12 cellular contexts compared by ENCODE assay signal in genomic region chr4:1928356-1929235, GRCh38. TPM values are rescaled to one million over a fixed set of nuclear protein-coding genes. Genes with fewer than 3 reads are reported as not detected.
DNase-seq lines count a peak whose midpoint lies in the region; ATAC-seq and TF ChIP-seq lines count a peak whose summit lies in the region.
"Had no signal": no experiment of that assay in that cellular context is flagged by ENCODE, and none has a peak within 500 bp of the region (broad histone marks: within the 10 kb centered on the region; RNA-seq: fewer than 3 reads in every experiment).

No MANE protein-coding gene starts in this region.

- peak; percentile 9 for DNase-seq in EH (ENCODE audit: low read depth)
- peak; percentile 16 for DNase-seq in M059J (ENCODE audit: low read depth)
- DNase-seq in activated T-helper 2 cell treated with anti-CD3 and anti-CD28 coated beads, Interferon-gamma antibody, Interleukin-2, Interleukin-4, amounts not matched to agents 10 μg/mL and 5 μg/mL and 100 μg/mL, durations not matched to agents 14 hours and 24 hours and 36 hours (ENCODE audit: low spot score), result no peak
- peak; percentile 24 for DNase-seq in myocyte (ENCODE audit: low read depth)
- DNase-seq in stomach, result no peak
- DNase-seq in stimulated activated CD4-positive, alpha-beta T cell treated with anti-CD3 and anti-CD28 coated beads, Interleukin-4, amount 100 ng/mL, for 1 hour, result no peak
- DNase-seq in stimulated activated naive CD4-positive, alpha-beta T cell treated with Interleukin-2 at 50 U/mL for 16 hours (lab: John Stamatoyannopoulos, UW), result no peak
- DNase-seq: C1 segment of cervical spinal cord, NCI-H187, pancreas, T-helper 1 cell had no signal

- ATAC-seq in HG03039 (IDR thresholded peaks at IDR 0.05; ENCODE audit: unreplicated experiment), result no peak
- ATAC-seq: pancreas had no signal

- H3K4me1 Mint-ChIP-seq in activated T-helper 2 cell treated with anti-CD3 and anti-CD28 coated beads, Interferon-gamma antibody, Interleukin-2, Interleukin-4, amounts not matched to agents 10 μg/mL and 5 μg/mL and 100 μg/mL, durations not matched to agents 14 hours and 24 hours and 36 hours (ENCODE audit: low read depth), result peaks cover 5% of the 10 kb centered on the region

- TF ChIP-seq POLR2A in stomach (IDR thresholded peaks at IDR 0.05), result no peak

- H3K27me3 ChIP-seq in stomach, result no peaks in the 10 kb centered on the region
- H3K27me3 ChIP-seq: pancreas had no signal

- H3K27ac ChIP-seq in stomach, result no peak overlapping the region
- H3K27ac ChIP-seq: pancreas had no signal

- no peaks in the 10 kb centered on the region for H3K27me3 Mint-ChIP-seq in activated T-helper 2 cell treated with anti-CD3 and anti-CD28 coated beads, Interferon-gamma antibody, Interleukin-2, Interleukin-4, amounts not matched to agents 10 μg/mL and 5 μg/mL and 100 μg/mL, durations not matched to agents 14 hours and 24 hours and 36 hours (ENCODE audit: low read depth)

- TF ChIP-seq CTCF in stomach (IDR thresholded peaks at IDR 0.05), result no peak

- H3K9me3 ChIP-seq in stomach, result no peaks in the 10 kb centered on the region
- H3K9me3 ChIP-seq: pancreas had no signal

- H3K4me1 ChIP-seq in stomach, result peaks cover 0 to 10% (median 0%) of the 10 kb centered on the region in 4 donors

- H3K27ac Mint-ChIP-seq in activated T-helper 2 cell treated with anti-CD3 and anti-CD28 coated beads, Interferon-gamma antibody, Interleukin-2, Interleukin-4, amounts not matched to agents 10 μg/mL and 5 μg/mL and 100 μg/mL, durations not matched to agents 14 hours and 24 hours and 36 hours, result peak overlapping the region; percentile 42

- intact Hi-C loops in activated T-helper 2 cell treated with anti-CD3 and anti-CD28 coated beads, Interferon-gamma antibody, Interleukin-2, Interleukin-4, amounts not matched to agents 10 μg/mL and 5 μg/mL and 100 μg/mL, durations not matched to agents 14 hours and 24 hours and 36 hours (cut with micrococcal nuclease), result no loop called here
- intact Hi-C loops in stomach (cut with DNase I; ENCODE audit: low total_unique reads), result no loop called here

- TF ChIP-seq EP300 in stomach (IDR thresholded peaks at IDR 0.05), result no peak

- H3K9me3 Mint-ChIP-seq in activated T-helper 2 cell treated with anti-CD3 and anti-CD28 coated beads, Interferon-gamma antibody, Interleukin-2, Interleukin-4, amounts not matched to agents 10 μg/mL and 5 μg/mL and 100 μg/mL, durations not matched to agents 14 hours and 24 hours and 36 hours, result no peaks in the 10 kb centered on the region

- H3K36me3 Mint-ChIP-seq in activated T-helper 2 cell treated with anti-CD3 and anti-CD28 coated beads, Interferon-gamma antibody, Interleukin-2, Interleukin-4, amounts not matched to agents 10 μg/mL and 5 μg/mL and 100 μg/mL, durations not matched to agents 14 hours and 24 hours and 36 hours (ENCODE audit: low read depth), result peaks cover 59% of the 10 kb centered on the region

- 89 to 94% (median 91%) methylated on average over 13 of the region's 13 CpGs for WGBS in stomach, 5 donors

- H3K4me3 Mint-ChIP-seq in activated T-helper 2 cell treated with anti-CD3 and anti-CD28 coated beads, Interferon-gamma antibody, Interleukin-2, Interleukin-4, amounts not matched to agents 10 μg/mL and 5 μg/mL and 100 μg/mL, durations not matched to agents 14 hours and 24 hours and 36 hours (ENCODE audit: low read depth), result no peak overlapping the region

- no peak overlapping the region for H3K4me3 ChIP-seq in stomach
- H3K4me3 ChIP-seq: pancreas had no signal

- H3K36me3 ChIP-seq in stomach, result peaks cover 10 to 62% (median 58%) of the 10 kb centered on the region in 4 donors
- H3K36me3 ChIP-seq: pancreas had no signal

RNA-seq across cellular contexts. Expression of gene NSD2, which starts 57.4 kb away (rescaled TPM):
- total RNA-seq in M059J (2014; rRNA removed; shearing (Covaris generic)), result 44.9 and 71.9 TPM in 2 replicates
- 208 and 214 TPM in 2 replicates for total RNA-seq in activated T-helper 2 cell treated with anti-CD3 and anti-CD28 coated beads, Interferon-gamma antibody, Interleukin-2, Interleukin-4, amounts not matched to agents 10 μg/mL and 5 μg/mL and 100 μg/mL, durations not matched to agents 14 hours and 24 hours and 36 hours
- total RNA-seq in myocyte, result 23.5 and 28.3 TPM in 2 replicates
- polyA plus RNA-seq in myocyte (2012), result 22.9 TPM
- 100 to 1,000 TPM in 2 of 5 donors, 10 to 100 TPM in 3; 55.6 to 176 (median 66.1) TPM for total RNA-seq in stomach
- polyA plus RNA-seq in stomach, result 10 to 100 TPM in 1 of 3 donors, 1 to 10 TPM in 2; 4.9 to 10.5 (median 9.4) TPM

Comparison
In these comparisons a context has a peak if more than half of its experiments do, and no peak if none do; other contexts are left out.
1. DNase-seq: peak in EH (single experiment), M059J (single experiment) and myocyte (single experiment); none in activated T-helper 2 cell treated with anti-CD3 and anti-CD28 coated beads, Interferon-gamma antibody, Interleukin-2, Interleukin-4, amounts not matched to agents 10 μg/mL and 5 μg/mL and 100 μg/mL, durations not matched to agents 14 hours and 24 hours and 36 hours (single experiment), stomach (single experiment), stimulated activated CD4-positive, alpha-beta T cell treated with anti-CD3 and anti-CD28 coated beads, Interleukin-4, amount 100 ng/mL, for 1 hour (single experiment) and stimulated activated naive CD4-positive, alpha-beta T cell treated with Interleukin-2 at 50 U/mL for 16 hours (single experiment).